In genomic region chr19:49640113-49640898, GRCh38 we compare ENCODE assay signal across 8 cellular contexts. TPM values are rescaled to one million over a fixed set of nuclear protein-coding genes. Genes with fewer than 3 reads are reported as not detected.
A peak's percentile ranks its signal among the peaks of the same experiment; 100 is the strongest.
DNase-seq lines count a peak whose midpoint lies in the region; ATAC-seq, FAIRE-seq and TF ChIP-seq lines count a peak whose summit lies in the region.

TSS of gene RRAS (minus strand) at chr19:49640143. CDS start at chr19:49640098, 45 bp downstream.

- H3K9ac ChIP-seq in iPS-20b (ENCODE audit: low read depth, low read length): peak within 1 kb of the TSS; percentile 98

- H3K4me3 ChIP-seq in ACC112 (ENCODE audit: low read depth, low read length): peak within 1 kb of the TSS; percentile 95
- H3K4me3 ChIP-seq in WERI-Rb-1 (ENCODE audit: low read depth, low read length): peak within 1 kb of the TSS; percentile 71
- H3K4me3 ChIP-seq in bronchial epithelial cell (ENCODE audit: low read depth, low read length): peak within 1 kb of the TSS; percentile 73
- H3K4me3 ChIP-seq in iPS-20b (ENCODE audit: low read length): peak within 1 kb of the TSS; percentile 85
- peak within 1 kb of the TSS; percentile 51 to 97 (median 56) for H3K4me3 ChIP-seq in skin epidermis

- H3K9me3 ChIP-seq in WERI-Rb-1 (ENCODE audit: severe bottlenecking): no peaks in the 10 kb centered on the region
- H3K9me3 ChIP-seq in iPS-20b (ENCODE audit: insufficient read depth, low read depth, low read length): no peaks in the 10 kb centered on the region

- H3K79me2 ChIP-seq in ACC112 (ENCODE audit: control insufficient read depth, insufficient read depth, low read length, unreplicated experiment): peaks cover 45% of the 10 kb centered on the region

- H3K27me3 ChIP-seq in ACC112 (ENCODE audit: insufficient read depth, low read length) (no peaks in the 10 kb centered on the region), WERI-Rb-1 (ENCODE audit: insufficient read depth, low read depth, severe bottlenecking) (no peaks in the 10 kb centered on the region), bronchial epithelial cell (ENCODE audit: control insufficient read depth, insufficient read depth, low read length) (no peaks in the 10 kb centered on the region), iPS-20b (ENCODE audit: insufficient read depth, low read length) (peaks cover 12% of the 10 kb centered on the region)

- ATAC-seq in GM18870 (IDR thresholded peaks at IDR 0.05; ENCODE audit: unreplicated experiment) (peak; percentile 65), HG03135 (IDR thresholded peaks at IDR 0.05; ENCODE audit: unreplicated experiment) (peak; percentile 55)

- peak; percentile 73 for FAIRE-seq in bronchial epithelial cell (lab: Jason Lieb, UNC)

- DNase-seq in NCI-H2196 treated with DMSO at 0.1 percent for 48 hours (lab: John Stamatoyannopoulos, UW; ENCODE audit: unreplicated experiment): peak; percentile 100
- peak; percentile 100 for DNase-seq in WERI-Rb-1
- DNase-seq in bronchial epithelial cell (ENCODE audit: low read depth): peak; percentile 99

- H2AFZ ChIP-seq in ACC112 (ENCODE audit: low read length, unreplicated experiment): no peak within 1 kb of the TSS

- H3K36me3 ChIP-seq in ACC112 (ENCODE audit: insufficient read depth, low read length): no peaks in the 10 kb centered on the region
- H3K36me3 ChIP-seq in WERI-Rb-1: peaks cover 5% of the 10 kb centered on the region
- H3K36me3 ChIP-seq in bronchial epithelial cell (ENCODE audit: control insufficient read depth, insufficient read depth, low read length): peaks cover 10% of the 10 kb centered on the region
- H3K36me3 ChIP-seq in iPS-20b (ENCODE audit: insufficient read depth, low read depth, low read length): no peaks in the 10 kb centered on the region

- peak within 1 kb of the TSS; percentile 100 for H3K27ac ChIP-seq in ACC112 (ENCODE audit: low read depth, low read length)
- H3K27ac ChIP-seq in WERI-Rb-1: peak within 1 kb of the TSS; percentile 91
- peak within 1 kb of the TSS; percentile 95 for H3K27ac ChIP-seq in iPS-20b (ENCODE audit: low read length)
- peak within 1 kb of the TSS; percentile 70 to 100 (median 98) for H3K27ac ChIP-seq in skin epidermis

- H3K4me1 ChIP-seq in ACC112 (ENCODE audit: control insufficient read depth, insufficient read depth, low read length, unreplicated experiment): peaks cover 21% of the 10 kb centered on the region
- H3K4me1 ChIP-seq in iPS-20b (ENCODE audit: insufficient read depth, low read length): peaks cover 17% of the 10 kb centered on the region

- TF ChIP-seq CTCF in WERI-Rb-1 (IDR thresholded peaks at IDR 0.05; ENCODE audit: low read depth, low read length) (no peak), bronchial epithelial cell (IDR thresholded peaks at IDR 0.05; ENCODE audit: insufficient read depth, low read length, severe bottlenecking) (no peak)

RNA-seq across cellular contexts. Expression of gene RRAS, which starts in this region (rescaled TPM):
- 24.2 and 44.4 TPM in 2 replicates for total RNA-seq in bronchial epithelial cell

Comparison
In these comparisons a context has a peak if more than half of its experiments do, and no peak if none do; other contexts are left out.
1. Peak in every context shown above with its lines: DNase-seq, ATAC-seq, H3K4me3 ChIP-seq and H3K27ac ChIP-seq.